In the genomic region with DNA sequence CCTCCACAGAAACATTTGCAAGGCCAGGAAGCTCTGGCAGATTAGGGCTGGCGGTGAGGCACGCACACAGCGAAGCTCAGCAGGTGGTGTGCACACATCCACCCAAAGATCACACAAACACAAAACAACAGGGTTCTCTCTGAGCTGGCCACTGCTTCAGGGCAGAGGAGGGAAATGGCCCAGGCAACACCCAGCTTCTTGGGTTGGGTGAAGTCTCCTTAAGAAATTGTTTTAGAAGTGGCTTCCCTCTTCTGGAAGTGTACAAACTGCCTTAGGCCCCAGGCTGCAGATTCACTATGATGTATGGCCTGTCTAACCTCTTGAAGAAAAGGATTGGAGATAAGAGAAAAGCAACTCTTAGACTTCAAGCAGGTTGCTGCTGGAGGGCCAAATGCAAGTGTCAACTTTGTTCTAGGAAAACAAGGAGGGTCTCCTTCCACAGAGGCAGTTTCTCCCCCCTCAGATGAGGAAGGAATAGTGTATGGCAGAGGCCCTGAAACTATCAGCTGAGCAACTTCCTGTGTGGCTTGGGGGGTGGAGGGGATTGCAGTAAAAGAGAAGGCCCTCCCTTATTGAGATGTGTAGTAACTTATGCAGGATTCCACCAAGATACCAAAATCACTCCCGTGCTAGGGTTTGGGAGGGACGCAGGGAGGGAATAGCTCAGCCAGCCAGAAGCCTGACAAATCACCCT, we compare ENCODE assay signal across 8 cellular contexts. TPM values are rescaled to one million over a fixed set of nuclear protein-coding genes. Genes with fewer than 3 reads are reported as not detected.
A peak's percentile ranks its signal among the peaks of the same experiment; 100 is the strongest.
DNase-seq lines count a peak whose midpoint lies in the region; ATAC-seq and TF ChIP-seq lines count a peak whose summit lies in the region.

No MANE protein-coding gene starts in this region.

- no peak overlapping the region for H3K23ac ChIP-seq in mesendoderm (ENCODE audit: low read length)

- DNase-seq in CD14-positive monocyte (ENCODE audit: low spot score) (peak; percentile 60), mesendoderm (peak; percentile 49), HFFc6 (no peak)
- DNase-seq in activated T-cell treated with anti-CD3 and anti-CD28 coated beads, Interleukin-2, amount 50 U/mL, for 72 hours: peak; percentile 40 to 51

- no peaks in the 10 kb centered on the region for H3K79me1 ChIP-seq in mesendoderm (ENCODE audit: low read length)

- peak overlapping the region; percentile 6 for H3K56ac ChIP-seq in mesendoderm (ENCODE audit: low read length)

- peaks cover 28 to 43% of the 10 kb centered on the region in 2 donors for H3K36me3 Mint-ChIP-seq in CD14-positive monocyte
- peaks cover 14 to 18% of the 10 kb centered on the region in 2 donors for H3K36me3 Mint-ChIP-seq in activated T-cell treated with anti-CD3 and anti-CD28 coated beads, Interleukin-2, amount 50 U/mL, for 72 hours (ENCODE audit: insufficient read depth in 2 of 2)
- no peaks in the 10 kb centered on the region for H3K36me3 Mint-ChIP-seq in HFFc6 (ENCODE audit: low read depth)

- H2BK15ac ChIP-seq in mesendoderm (replicated peaks; ENCODE audit: low read depth): no peak overlapping the region

- no peaks in the 10 kb centered on the region for H3K27me3 Mint-ChIP-seq in CD14-positive monocyte (ENCODE audit: low read depth in 3 of 3)
- H3K27me3 Mint-ChIP-seq in activated T-cell treated with anti-CD3 and anti-CD28 coated beads, Interleukin-2, amount 50 U/mL, for 72 hours (ENCODE audit: low read depth): no peaks in the 10 kb centered on the region
- H3K27me3 Mint-ChIP-seq in HFFc6 (ENCODE audit: insufficient read depth): peaks cover 56% of the 10 kb centered on the region

- no peak overlapping the region for H4K8ac ChIP-seq in mesendoderm (ENCODE audit: low read depth, low read length)

- no peak overlapping the region for H2BK5ac ChIP-seq in mesendoderm (ENCODE audit: low read length)

- peaks cover 22% of the 10 kb centered on the region for H3K4me1 ChIP-seq in mesendoderm (ENCODE audit: control insufficient read depth, low read depth, low read length)

- peak overlapping the region; percentile 26 for H3K9ac ChIP-seq in mesendoderm (ENCODE audit: low read length)

- TF ChIP-seq CTCF in CD14-positive monocyte (IDR thresholded peaks at IDR 0.05): no peak
- TF ChIP-seq CTCF in HFFc6 (IDR thresholded peaks at IDR 0.05): no peak

- H3K4me2 ChIP-seq in mesendoderm (ENCODE audit: low read length): no peak overlapping the region

- ATAC-seq in HG02642 (IDR thresholded peaks at IDR 0.05; ENCODE audit: poor library complexity, unreplicated experiment) (peak; percentile 18), HG02870 (IDR thresholded peaks at IDR 0.05; ENCODE audit: unreplicated experiment) (no peak), GM19463 (IDR thresholded peaks at IDR 0.05; ENCODE audit: unreplicated experiment) (no peak), GM18858 (IDR thresholded peaks at IDR 0.05; ENCODE audit: unreplicated experiment) (no peak)
- ATAC-seq in activated T-cell treated with anti-CD3 and anti-CD28 coated beads, Interleukin-2, amount 50 U/mL, for 72 hours (replicated peaks in 1 of 2): peak in 1 of 2 donors; percentile 14

- intact Hi-C loops in CD14-positive monocyte (cut with micrococcal nuclease): loop anchor here (2.0 to 10.0 kb wide), 3 partner anchors 13 to 67 kb away; no protein-coding TSS in a partner anchor

- H3K9me3 Mint-ChIP-seq in CD14-positive monocyte (peaks cover 0 to 6% (median 0%) of the 10 kb centered on the region in 7 donors), HFFc6 (no peaks in the 10 kb centered on the region)
- H3K9me3 Mint-ChIP-seq in activated T-cell treated with anti-CD3 and anti-CD28 coated beads, Interleukin-2, amount 50 U/mL, for 72 hours: no peaks in the 10 kb centered on the region

- H4K5ac ChIP-seq in mesendoderm (ENCODE audit: low read length): no peak overlapping the region

- H3K4me3 Mint-ChIP-seq in CD14-positive monocyte: peak overlapping the region; percentile 93 to 97
- peak overlapping the region; percentile 92 to 98 for H3K4me3 Mint-ChIP-seq in activated T-cell treated with anti-CD3 and anti-CD28 coated beads, Interleukin-2, amount 50 U/mL, for 72 hours
- no peak overlapping the region for H3K4me3 Mint-ChIP-seq in HFFc6

- H3K4me1 Mint-ChIP-seq in CD14-positive monocyte (peaks cover 89% of the 10 kb centered on the region), HFFc6 (ENCODE audit: low read depth) (peaks cover 17% of the 10 kb centered on the region)
- peaks cover 89% of the 10 kb centered on the region for H3K4me1 Mint-ChIP-seq in activated T-cell treated with anti-CD3 and anti-CD28 coated beads, Interleukin-2, amount 50 U/mL, for 72 hours (ENCODE audit: low read depth)

- H2AK5ac ChIP-seq in mesendoderm (ENCODE audit: low read length): peak overlapping the region; percentile 25

- H3K27ac ChIP-seq in mesendoderm (ENCODE audit: low read depth, low read length): no peak overlapping the region

- H3K4me3 ChIP-seq in mesendoderm (ENCODE audit: low read length): no peak overlapping the region

- no peak overlapping the region for H2BK120ac ChIP-seq in mesendoderm (ENCODE audit: low read depth, low read length)

- H3K27me3 ChIP-seq in mesendoderm (ENCODE audit: insufficient read depth, low read length, poor library complexity): peaks cover 4% of the 10 kb centered on the region

- H3K79me2 ChIP-seq in mesendoderm (ENCODE audit: control insufficient read depth, insufficient read depth, low read length): no peaks in the 10 kb centered on the region

- no peak overlapping the region for H3K4ac ChIP-seq in mesendoderm (ENCODE audit: low read depth, low read length)

- H3K27ac Mint-ChIP-seq in CD14-positive monocyte (peak overlapping the region; percentile 80 to 98 (median 93)), HFFc6 (no peak overlapping the region)
- peak overlapping the region; percentile 91 for H3K27ac Mint-ChIP-seq in activated T-cell treated with anti-CD3 and anti-CD28 coated beads, Interleukin-2, amount 50 U/mL, for 72 hours

- WGBS in mesendoderm (ENCODE audit: extremely low coverage, insufficient coverage, low lambda C conversion rate): no CpG with 5 or more reads among the region's 5 CpGs

- no peaks in the 10 kb centered on the region for H3K36me3 ChIP-seq in mesendoderm (ENCODE audit: control insufficient read depth, insufficient read depth, low read length)

- no peak overlapping the region for H3K18ac ChIP-seq in mesendoderm (ENCODE audit: low read length)

RNA-seq across cellular contexts. Expression of a gene that starts 2.1 kb away (rescaled TPM):
- 100 to 1,000 TPM; 216 to 218 TPM for polyA plus RNA-seq in CD14-positive monocyte
- 10 to 100 TPM; 62.0 to 69.5 TPM for total RNA-seq in activated T-cell treated with anti-CD3 and anti-CD28 coated beads, Interleukin-2, amount 50 U/mL, for 72 hours
- polyA plus RNA-seq in mesendoderm (2013, experiment 1 of 2): 1.2 TPM
- 1.2 TPM for polyA plus RNA-seq in mesendoderm (2013, experiment 2 of 2)
- total RNA-seq in HFFc6 (2021; fragmentation: NEBNext Ultra II Directional; extraction: Animal tissue kit (Norgen Biotek cat#: 25700)): not detected

Comparison
In these comparisons a context has a peak if more than half of its experiments do, and no peak if none do; other contexts are left out.
1. RNA of a gene that starts 2.1 kb away (total RNA-seq): 62.0 to 69.5 TPM in activated T-cell treated with anti-CD3 and anti-CD28 coated beads, Interleukin-2, amount 50 U/mL, for 72 hours; not detected in HFFc6; every median in the first group is over 10 times any median in the second.